Comparison of ENCODE assay signal across 2 cellular contexts in the genomic region with DNA sequence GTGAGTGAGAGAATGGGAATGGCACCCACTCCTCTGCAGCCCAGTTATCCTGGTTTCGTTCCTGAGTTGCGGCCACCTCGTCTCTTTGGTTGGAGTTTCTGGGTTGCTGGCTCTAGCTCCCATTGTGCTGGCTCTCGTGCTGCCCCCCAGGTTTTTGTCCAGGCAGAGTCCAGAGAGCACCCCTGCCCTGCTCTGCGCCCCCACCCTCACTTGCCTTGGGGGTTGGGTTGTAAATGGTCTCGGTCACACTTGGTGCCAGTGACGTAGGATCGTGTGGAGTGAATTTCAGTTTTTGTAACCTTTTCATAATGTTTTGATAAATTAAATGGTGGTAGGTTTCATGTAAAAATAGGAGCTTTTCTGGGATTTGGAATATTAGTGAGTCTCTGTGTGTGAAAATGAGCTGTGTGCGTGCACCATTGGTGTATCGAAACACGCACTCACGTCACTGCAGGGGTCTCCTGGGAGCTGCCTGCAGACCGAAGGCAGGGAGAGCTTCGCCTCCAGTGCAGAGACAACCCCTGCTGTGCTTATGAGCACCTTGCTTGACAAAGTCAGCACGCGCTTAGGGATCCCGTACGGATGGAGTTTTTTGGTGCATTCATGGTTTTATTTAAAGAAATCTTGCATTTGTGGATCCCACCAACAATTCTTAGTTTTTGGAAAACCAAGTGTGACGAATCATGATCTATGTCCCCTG.
TF ChIP-seq lines count a peak whose summit lies in the region.

No MANE protein-coding gene starts in this region.

TF ChIP-seq in IMR-90, 13 proteins besides CTCF, POLR2A, EP300 and RAD21:
- TF ChIP-seq SMC3 (IDR thresholded peaks at IDR 0.05; ENCODE audit: low read depth, low read length) (no peak), MXI1 (IDR thresholded peaks at IDR 0.05; ENCODE audit: borderline replicate concordance, low read depth, low read length) (no peak), CHD1 (IDR thresholded peaks at IDR 0.05; ENCODE audit: low read depth, low read length) (no peak), RFX5 (IDR thresholded peaks at IDR 0.05; ENCODE audit: low read depth, low read length) (no peak), NFE2L2 (IDR thresholded peaks at IDR 0.05; ENCODE audit: low read depth, low read length) (no peak), ELK1 (IDR thresholded peaks at IDR 0.05; ENCODE audit: borderline replicate concordance, low read depth, low read length) (no peak), FOS (IDR thresholded peaks at IDR 0.05; ENCODE audit: low read depth, low read length) (no peak), CEBPB (IDR thresholded peaks at IDR 0.05; ENCODE audit: low read depth, low read length) (no peak), USF2 (IDR thresholded peaks at IDR 0.05; ENCODE audit: low read depth, low read length) (no peak), MAZ (IDR thresholded peaks at IDR 0.05; ENCODE audit: borderline replicate concordance, low read depth, low read length) (no peak), RCOR1 (IDR thresholded peaks at IDR 0.05; ENCODE audit: insufficient replicate concordance, low read length) (no peak), BHLHE40 (IDR thresholded peaks at IDR 0.05; ENCODE audit: low read depth, low read length) (no peak), MAFK (IDR thresholded peaks at IDR 0.05; ENCODE audit: low read depth, low read length) (no peak)

TF ChIP-seq in GM12878, 131 proteins besides CTCF, POLR2A, EP300 and RAD21:
- no peak for TF ChIP-seq ZNF622 (IDR thresholded peaks at IDR 0.05)
- no peak for TF ChIP-seq NRF1 (conservative IDR thresholded peaks at IDR 0.05; ENCODE audit: low read depth, low read length)
